Comparison of ENCODE assay signal across 17 cellular contexts in the genomic region with DNA sequence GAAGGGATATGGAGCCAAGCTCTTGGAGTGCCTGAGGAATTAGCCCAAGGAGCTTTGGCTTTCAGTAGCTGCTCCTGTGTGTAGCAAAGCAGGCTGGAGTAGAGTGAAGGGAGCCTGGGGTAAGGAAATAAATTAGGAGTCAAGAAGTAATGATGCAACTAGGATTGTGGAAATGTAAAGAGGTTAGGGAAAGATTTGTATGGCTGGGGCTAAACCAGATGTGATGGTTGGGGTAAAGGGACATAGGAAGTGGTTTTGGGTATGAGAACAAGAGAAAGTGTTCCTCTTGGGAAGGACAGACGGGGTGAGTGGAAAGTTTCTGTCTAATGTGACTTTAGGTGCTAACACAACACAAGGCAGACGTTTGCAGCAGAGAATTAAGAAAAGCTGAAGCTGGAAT. TPM values are rescaled to one million over a fixed set of nuclear protein-coding genes. Genes with fewer than 3 reads are reported as not detected.
A peak's percentile ranks its signal among the peaks of the same experiment; 100 is the strongest.
DNase-seq lines count a peak whose midpoint lies in the region; ATAC-seq and TF ChIP-seq lines count a peak whose summit lies in the region.
"Had no signal": no experiment of that assay in that cellular context is flagged by ENCODE, and none has a peak within 500 bp of the region (broad histone marks: within the 10 kb centered on the region; RNA-seq: fewer than 3 reads in every experiment).

No MANE protein-coding gene starts in this region.

- no peak for TF ChIP-seq CTCF in MCF 10A (IDR thresholded peaks at IDR 0.05; ENCODE audit: unreplicated experiment)
- TF ChIP-seq CTCF in breast epithelium (IDR thresholded peaks at IDR 0.05), result no peak
- no peak for TF ChIP-seq CTCF in thyroid gland (IDR thresholded peaks at IDR 0.05)

- no peaks in the 10 kb centered on the region for H3K27me3 Mint-ChIP-seq in MCF 10A (ENCODE audit: insufficient read depth, unreplicated experiment)
- no peaks in the 10 kb centered on the region for H3K27me3 Mint-ChIP-seq in T-helper 17 cell
- peaks cover 0 to 13% (median 2%) of the 10 kb centered on the region in 3 donors for H3K27me3 Mint-ChIP-seq in immature natural killer cell (ENCODE audit: low read depth in 3 of 3)

- H3K4me3 Mint-ChIP-seq in MCF 10A (ENCODE audit: unreplicated experiment) (no peak overlapping the region), T-helper 17 cell (peak overlapping the region; percentile 79), immature natural killer cell (peak overlapping the region; percentile 2 to 72 (median 35))

- no TSS peak for BruUV-seq in MCF 10A (replicated peaks; lab: Mats Ljungman, UMichigan)

- no peaks in the 10 kb centered on the region for H3K9me3 Mint-ChIP-seq in MCF 10A (ENCODE audit: unreplicated experiment)
- peaks cover 0 to 1% (median 0%) of the 10 kb centered on the region in 6 donors for H3K9me3 Mint-ChIP-seq in immature natural killer cell

- TF ChIP-seq POLR2A in breast epithelium (IDR thresholded peaks at IDR 0.05) (no peak), thyroid gland (IDR thresholded peaks at IDR 0.05) (no peak)

- H3K27ac Mint-ChIP-seq in MCF 10A (ENCODE audit: low read depth, unreplicated experiment) (peak overlapping the region; percentile 28), T-helper 17 cell (peak overlapping the region; percentile 89), immature natural killer cell (peak overlapping the region; percentile 2 to 64 (median 32))

- POLR2A ChIA-PET in MCF 10A (lab: Yijun Ruan, JAX), result interaction anchor here (0.6 to 1.9 kb wide), 4 partner anchors 12 to 112 kb away, joined by 3 to 4 read pairs (median 3); partner anchors contain the start of gene ACAD9

- H3K27ac ChIP-seq in breast epithelium (no peak overlapping the region), thyroid gland (peak overlapping the region in 2 of 3 donors; percentile 9 to 27)
- H3K27ac ChIP-seq: HL-60, suprapubic skin had no signal

- H3K9me3 ChIP-seq in breast epithelium, result no peaks in the 10 kb centered on the region
- H3K9me3 ChIP-seq in T-helper 17 cell (ENCODE audit: control insufficient read depth, low read length, poor library complexity, severe bottlenecking), result no peaks in the 10 kb centered on the region
- no peaks in the 10 kb centered on the region for H3K9me3 ChIP-seq in thyroid gland
- H3K9me3 ChIP-seq: suprapubic skin had no signal

- H3K4me1 ChIP-seq in breast epithelium (peaks cover 0 to 8% of the 10 kb centered on the region in 2 donors), thyroid gland (peaks cover 24 to 53% of the 10 kb centered on the region in 2 donors)

- DNase-seq in MCF 10A (ENCODE audit: unreplicated experiment), result no peak
- DNase-seq in breast epithelium (ENCODE audit: low spot score in 2 of 2), result no peak
- no peak for DNase-seq in T-helper 17 cell
- no peak for DNase-seq in immature natural killer cell
- no peak for DNase-seq in thyroid gland
- DNase-seq in hypothalamus (lab: John Stamatoyannopoulos, UW), result no peak
- DNase-seq in NCI-H345 treated with DMSO at 0.1 percent for 48 hours (lab: John Stamatoyannopoulos, UW; ENCODE audit: unreplicated experiment), result no peak
- DNase-seq: activated gamma-delta T cell treated with Interleukin-2 at 50 U/mL for 16 hours; foreskin melanocyte; Karpas-422; NCI-H2081; posterior cingulate gyrus; stimulated activated CD4-positive, alpha-beta T cell treated with anti-CD3 and anti-CD28 coated beads, Interleukin-12 subunit alpha, Interleukin-12 subunit beta, amount 100 ng/mL, for 4 hours had no signal

- H3K27me3 ChIP-seq in breast epithelium, result no peaks in the 10 kb centered on the region
- no peaks in the 10 kb centered on the region for H3K27me3 ChIP-seq in thyroid gland
- H3K27me3 ChIP-seq: suprapubic skin had no signal

- 53% methylated on average over 2 of the region's 2 CpGs for WGBS in thyroid gland, 2 donors

- CTCF ChIA-PET in MCF 10A (lab: Yijun Ruan, JAX), result no interaction called here

- ATAC-seq in T-helper 17 cell (no peak), GM21360 (IDR thresholded peaks at IDR 0.05; ENCODE audit: unreplicated experiment) (no peak)
- ATAC-seq: HCT116 had no signal

- H3K36me3 Mint-ChIP-seq in MCF 10A (ENCODE audit: insufficient read depth, unreplicated experiment) (peaks cover 21% of the 10 kb centered on the region), T-helper 17 cell (ENCODE audit: low read depth) (peaks cover 6% of the 10 kb centered on the region), immature natural killer cell (peaks cover 0 to 4% (median 0%) of the 10 kb centered on the region in 3 donors)

- intact Hi-C loops in MCF 10A (cut with micrococcal nuclease), result no loop called here
- intact Hi-C loops in breast epithelium (cut with DNase I; ENCODE audit: low total_unique reads), result no loop called here
- intact Hi-C loops in thyroid gland (cut with DNase I), result no loop called here

- H3K36me3 ChIP-seq in breast epithelium, result no peaks in the 10 kb centered on the region
- H3K36me3 ChIP-seq in thyroid gland, result no peaks in the 10 kb centered on the region

- H3K4me1 Mint-ChIP-seq in MCF 10A (ENCODE audit: insufficient read depth, unreplicated experiment), result peaks cover 18% of the 10 kb centered on the region
- peaks cover 49% of the 10 kb centered on the region for H3K4me1 Mint-ChIP-seq in T-helper 17 cell
- peaks cover 90 to 100% of the 10 kb centered on the region in 2 donors for H3K4me1 Mint-ChIP-seq in immature natural killer cell

- H3K4me3 ChIP-seq in breast epithelium (no peak overlapping the region), thyroid gland (replicated peaks in 1 of 3) (no peak overlapping the region)
- H3K4me3 ChIP-seq: suprapubic skin had no signal

RNA-seq across cellular contexts. Expression of gene RAB7A, which starts 41.4 kb away (rescaled TPM):
- total RNA-seq in MCF 10A (2022) (172 and 221 TPM in 2 replicates), breast epithelium (100 to 1,000 TPM; 105 to 114 (median 110) TPM), T-helper 17 cell (100 to 1,000 TPM; 145 to 166 TPM), thyroid gland (100 to 1,000 TPM in 3 of 4 donors, 10 to 100 TPM in 1; 98.9 to 114 (median 110) TPM)
- 100 to 1,000 TPM; 201 to 313 (median 244) TPM for polyA plus RNA-seq in immature natural killer cell

Comparison
In these comparisons a context has a peak if more than half of its experiments do, and no peak if none do; other contexts are left out.
1. H3K27ac Mint-ChIP-seq: peak in every context shown above with its lines; median percentile 89 in T-helper 17 cell; 32 in immature natural killer cell; 28 in MCF 10A.
2. H3K27ac ChIP-seq: peak in thyroid gland (2 of 3); none in breast epithelium (0 of 2).